Comparison of ENCODE assay signal across 12 cellular contexts in genomic region chr9:76414656-76415055, GRCh38. TPM values are rescaled to one million over a fixed set of nuclear protein-coding genes. Genes with fewer than 3 reads are reported as not detected.
DNase-seq lines count a peak whose midpoint lies in the region; ATAC-seq, FAIRE-seq and TF ChIP-seq lines count a peak whose summit lies in the region.
"Had no signal": no experiment of that assay in that cellular context is flagged by ENCODE, and none has a peak within 500 bp of the region (broad histone marks: within the 10 kb centered on the region; RNA-seq: fewer than 3 reads in every experiment).

No MANE protein-coding gene starts in this region.

- H3K4me1 Mint-ChIP-seq in astrocyte (ENCODE audit: low read depth, unreplicated experiment) = no peaks in the 10 kb centered on the region
- H3K4me1 Mint-ChIP-seq in glutamatergic neuron (ENCODE audit: low read depth, unreplicated experiment) = no peaks in the 10 kb centered on the region

- no peaks in the 10 kb centered on the region for H3K27me3 Mint-ChIP-seq in astrocyte (ENCODE audit: low read depth, unreplicated experiment)
- no peaks in the 10 kb centered on the region for H3K27me3 Mint-ChIP-seq in glutamatergic neuron (ENCODE audit: unreplicated experiment)
- H3K27me3 Mint-ChIP-seq: dendritic cell treated with granulocyte-macrophage colony-stimulating factor and Interleukin-4, amounts not matched to agents 40 ng/mL and 50 ng/mL, for 4 days had no signal

- peak overlapping the region; percentile 29 for H3K4me2 ChIP-seq in astrocyte (ENCODE audit: low read length)

- peak overlapping the region; percentile 38 for H2AFZ ChIP-seq in astrocyte (ENCODE audit: low read depth, low read length)

- H3K27ac Mint-ChIP-seq in astrocyte (ENCODE audit: unreplicated experiment) = no peak overlapping the region
- no peak overlapping the region for H3K27ac Mint-ChIP-seq in glutamatergic neuron (ENCODE audit: unreplicated experiment)
- H3K27ac Mint-ChIP-seq: dendritic cell treated with granulocyte-macrophage colony-stimulating factor and Interleukin-4, amounts not matched to agents 40 ng/mL and 50 ng/mL, for 4 days had no signal

- no peaks in the 10 kb centered on the region for H3K79me2 ChIP-seq in astrocyte (ENCODE audit: insufficient read depth, low read length)

- H3K9ac ChIP-seq in astrocyte (ENCODE audit: low read length) = peak overlapping the region; percentile 8

- peak overlapping the region; percentile 41 for H3K4me3 Mint-ChIP-seq in astrocyte (ENCODE audit: unreplicated experiment)
- no peak overlapping the region for H3K4me3 Mint-ChIP-seq in glutamatergic neuron (ENCODE audit: unreplicated experiment)
- H3K4me3 Mint-ChIP-seq: dendritic cell treated with granulocyte-macrophage colony-stimulating factor and Interleukin-4, amounts not matched to agents 40 ng/mL and 50 ng/mL, for 4 days had no signal

- peak overlapping the region; percentile 48 for H3K27ac ChIP-seq in astrocyte (ENCODE audit: low read depth, low read length)
- H3K27ac ChIP-seq in caudate nucleus (ENCODE audit: low read depth, low read length) = no peak overlapping the region
- H3K27ac ChIP-seq: left lung had no signal

- peaks cover 19% of the 10 kb centered on the region for H3K4me1 ChIP-seq in astrocyte (ENCODE audit: insufficient read depth, low read length)
- H3K4me1 ChIP-seq: left lung had no signal

- H3K9me3 Mint-ChIP-seq in astrocyte (ENCODE audit: unreplicated experiment) (peaks cover 4% of the 10 kb centered on the region), glutamatergic neuron (ENCODE audit: unreplicated experiment) (no peaks in the 10 kb centered on the region)

- H4K20me1 ChIP-seq in astrocyte (ENCODE audit: insufficient read depth, low read length) = no peaks in the 10 kb centered on the region

- H3K36me3 ChIP-seq in astrocyte (ENCODE audit: insufficient read depth, low read length) = no peaks in the 10 kb centered on the region
- H3K36me3 ChIP-seq: left lung had no signal

- no peaks in the 10 kb centered on the region for H3K27me3 ChIP-seq in astrocyte (ENCODE audit: insufficient read depth, low read length)
- H3K27me3 ChIP-seq: left lung had no signal

- H3K9me3 ChIP-seq in astrocyte (ENCODE audit: insufficient read depth, low read depth, low read length) = no peaks in the 10 kb centered on the region

- DNase-seq in EH (ENCODE audit: low read depth) (peak; percentile 50), astrocyte (ENCODE audit: low read depth) (peak; percentile 93), GOT3 (lab: John Stamatoyannopoulos, UW) (no peak), NCI-H510A treated with DMSO at 0.1 percent for 48 hours (lab: John Stamatoyannopoulos, UW) (no peak), glutamatergic neuron (no peak), caudate nucleus (lab: John Stamatoyannopoulos, UW) (no peak)
- DNase-seq: C1 segment of cervical spinal cord; left lung; stimulated activated CD4-positive, alpha-beta T cell treated with anti-CD3 and anti-CD28 coated beads, Interleukin-2, amount 100 ng/mL, for 24 hours had no signal

- TF ChIP-seq CTCF in astrocyte (IDR thresholded peaks at IDR 0.05; ENCODE audit: insufficient read depth, low read depth, low read length) = no peak
- TF ChIP-seq CTCF in glutamatergic neuron (IDR thresholded peaks at IDR 0.05; ENCODE audit: partially characterized antibody, unreplicated experiment) = no peak

- no peak overlapping the region for H3K4me3 ChIP-seq in astrocyte (ENCODE audit: insufficient read depth, low read depth, low read length)
- H3K4me3 ChIP-seq: left lung had no signal

- H3K36me3 Mint-ChIP-seq in astrocyte (ENCODE audit: low read depth, unreplicated experiment) = peaks cover 2% of the 10 kb centered on the region
- peaks cover 7% of the 10 kb centered on the region for H3K36me3 Mint-ChIP-seq in glutamatergic neuron (ENCODE audit: unreplicated experiment)

- FAIRE-seq in astrocyte (lab: Jason Lieb, UNC) = no peak

- ATAC-seq in GM19463 (IDR thresholded peaks at IDR 0.05; ENCODE audit: unreplicated experiment) (peak; percentile 78), HG03175 (IDR thresholded peaks at IDR 0.05; ENCODE audit: unreplicated experiment) (peak; percentile 93)
- ATAC-seq: left lung had no signal

RNA-seq across cellular contexts. Expression of gene RFK, which starts 20.4 kb away (rescaled TPM):
- total RNA-seq in astrocyte (19.2 and 26.8 TPM in 2 replicates), glutamatergic neuron (ENCODE audit: unreplicated experiment) (12.7 TPM)

RNA-seq across cellular contexts. Expression of gene GCNT1, which starts 44.3 kb away (rescaled TPM):
- 14.7 and 15.9 TPM in 2 replicates for total RNA-seq in astrocyte
- 1.2 TPM for total RNA-seq in glutamatergic neuron (ENCODE audit: unreplicated experiment)

Comparison
In these comparisons a context has a peak if more than half of its experiments do, and no peak if none do; other contexts are left out.
1. DNase-seq: peak in EH (single experiment) and astrocyte (single experiment); none in GOT3 (single experiment), NCI-H510A treated with DMSO at 0.1 percent for 48 hours (single experiment), glutamatergic neuron (single experiment) and caudate nucleus (0 of 61).